In the genomic region with DNA sequence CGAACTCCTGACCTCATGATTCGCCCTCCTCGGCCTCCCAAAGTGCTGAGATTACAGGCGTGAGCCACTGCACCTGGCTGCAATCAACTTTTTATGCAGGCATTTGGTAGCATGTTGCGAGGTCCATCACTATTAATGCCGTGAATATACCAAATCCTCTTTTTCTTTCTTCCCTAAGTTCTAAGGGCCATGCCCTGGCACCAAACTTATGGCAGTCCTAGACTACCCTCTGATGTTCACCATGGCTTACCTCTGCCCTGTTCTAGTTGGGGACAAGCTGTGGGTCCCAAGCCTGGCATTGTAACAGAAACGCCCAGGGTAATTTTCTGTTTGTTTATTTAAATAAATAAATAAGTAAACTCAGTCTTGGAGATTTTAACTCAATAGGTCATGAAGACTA, we compare ENCODE assay signal across 15 cellular contexts. TPM values are rescaled to one million over a fixed set of nuclear protein-coding genes. Genes with fewer than 3 reads are reported as not detected.
DNase-seq lines count a peak whose midpoint lies in the region; ATAC-seq and TF ChIP-seq lines count a peak whose summit lies in the region.
"Had no signal": no experiment of that assay in that cellular context is flagged by ENCODE, and none has a peak within 500 bp of the region (broad histone marks: within the 10 kb centered on the region; RNA-seq: fewer than 3 reads in every experiment).

No MANE protein-coding gene starts in this region.

- peak overlapping the region in 3 of 4 donors; percentile 41 to 92 (median 83) for H3K4me3 Mint-ChIP-seq in CD4-positive, CD25-positive, alpha-beta regulatory T cell
- H3K4me3 Mint-ChIP-seq in T-helper 17 cell, result no peak overlapping the region
- H3K4me3 Mint-ChIP-seq: WTC11 had no signal

- peak; percentile 19 for TF ChIP-seq CTCF in foreskin keratinocyte (conservative IDR thresholded peaks at IDR 0.05)

- peaks cover 15% of the 10 kb centered on the region for H3K36me3 Mint-ChIP-seq in CD4-positive, CD25-positive, alpha-beta regulatory T cell
- peaks cover 3% of the 10 kb centered on the region for H3K36me3 Mint-ChIP-seq in T-helper 17 cell (ENCODE audit: low read depth)
- H3K36me3 Mint-ChIP-seq: type B pancreatic cell, WTC11 had no signal

- H3K36me3 ChIP-seq in CD4-positive, CD25-positive, alpha-beta regulatory T cell (ENCODE audit: control insufficient read depth, insufficient read depth, low read length), result peaks cover 10% of the 10 kb centered on the region

- H3K27ac Mint-ChIP-seq in CD4-positive, CD25-positive, alpha-beta regulatory T cell, result peak overlapping the region in 2 of 3 donors; percentile 96 to 100
- H3K27ac Mint-ChIP-seq in T-helper 17 cell, result peak overlapping the region; percentile 98
- H3K27ac Mint-ChIP-seq: WTC11 had no signal

- H3K27me3 ChIP-seq in CD4-positive, CD25-positive, alpha-beta regulatory T cell (ENCODE audit: control insufficient read depth, insufficient read depth, low read length), result no peaks in the 10 kb centered on the region
- H3K27me3 ChIP-seq in foreskin keratinocyte, result no peaks in the 10 kb centered on the region

- H3K9me3 ChIP-seq in CD4-positive, CD25-positive, alpha-beta regulatory T cell (ENCODE audit: control insufficient read depth in 2 of 2, low read length in 2 of 2), result no peaks in the 10 kb centered on the region
- no peaks in the 10 kb centered on the region for H3K9me3 ChIP-seq in T-helper 17 cell (ENCODE audit: control insufficient read depth, low read length, poor library complexity, severe bottlenecking)

- H3K4me1 ChIP-seq in CD4-positive, CD25-positive, alpha-beta regulatory T cell (ENCODE audit: control insufficient read depth, insufficient read depth, low read length, poor library complexity, severe bottlenecking), result no peaks in the 10 kb centered on the region
- no peaks in the 10 kb centered on the region for H3K4me1 ChIP-seq in foreskin keratinocyte

- no peak for ATAC-seq in CD4-positive, CD25-positive, alpha-beta regulatory T cell (ENCODE audit: low read depth in 2 of 2)
- ATAC-seq in T-helper 17 cell (no peak), foreskin keratinocyte (no peak), HG02840 (IDR thresholded peaks at IDR 0.05; ENCODE audit: low FRiP score, unreplicated experiment) (no peak)

- peaks cover 0 to under 1% (median 0%) of the 10 kb centered on the region in 7 donors for H3K9me3 Mint-ChIP-seq in CD4-positive, CD25-positive, alpha-beta regulatory T cell
- H3K9me3 Mint-ChIP-seq: type B pancreatic cell, WTC11 had no signal

- H3K4me3 ChIP-seq in CD4-positive, CD25-positive, alpha-beta regulatory T cell (ENCODE audit: low read depth, low read length), result no peak overlapping the region

- H3K27me3 Mint-ChIP-seq in CD4-positive, CD25-positive, alpha-beta regulatory T cell, result peaks cover 6% of the 10 kb centered on the region
- no peaks in the 10 kb centered on the region for H3K27me3 Mint-ChIP-seq in T-helper 17 cell

- peak overlapping the region; percentile 100 for H3K27ac ChIP-seq in CD4-positive, CD25-positive, alpha-beta regulatory T cell (ENCODE audit: insufficient read depth, low read length, poor library complexity, severe bottlenecking)
- no peak overlapping the region for H3K27ac ChIP-seq in foreskin keratinocyte

- H3K4me1 Mint-ChIP-seq in CD4-positive, CD25-positive, alpha-beta regulatory T cell, result peaks cover 2 to 14% (median 10%) of the 10 kb centered on the region in 4 donors
- H3K4me1 Mint-ChIP-seq in T-helper 17 cell, result peaks cover 6% of the 10 kb centered on the region

- DNase-seq in CD4-positive, CD25-positive, alpha-beta regulatory T cell, result no peak
- DNase-seq in GDM1 (lab: John Stamatoyannopoulos, UW) (peak; percentile 24), T-helper 17 cell (no peak), foreskin keratinocyte (no peak), NCI-H2227 treated with DMSO at 0.1 percent for 48 hours (lab: John Stamatoyannopoulos, UW) (no peak)
- DNase-seq in stimulated activated CD4-positive, alpha-beta T cell treated with anti-CD3 and anti-CD28 coated beads, Interleukin-4, amount 100 ng/mL, for 1 hour, result no peak
- DNase-seq in stimulated activated CD4-positive, alpha-beta T cell treated with anti-CD3 and anti-CD28 coated beads, Interleukin-4, amount 100 ng/mL, for 4 hours, result no peak
- DNase-seq: H7; NCI-H1105; stimulated activated CD8-positive, alpha-beta memory T cell treated with anti-CD3 and anti-CD28 coated beads, Interleukin-4, amount 100 ng/mL, for 48 hours had no signal

RNA-seq across cellular contexts. Expression of gene PRSS2, which starts 13.3 kb away (rescaled TPM):
- total RNA-seq in CD4-positive, CD25-positive, alpha-beta regulatory T cell, result 0.52 TPM
- 1 to 10 TPM; 1.5 to 3.2 (median 2.7) TPM for polyA plus RNA-seq in CD4-positive, CD25-positive, alpha-beta regulatory T cell
- total RNA-seq in T-helper 17 cell, result not detected
- total RNA-seq in foreskin keratinocyte, result not detected in 2 replicates
- polyA plus RNA-seq in foreskin keratinocyte, result 0.18 TPM in 1 of 2 replicates, not detected in the other
- total RNA-seq: dermis microvascular lymphatic vessel endothelial cell, lung microvascular endothelial cell had no signal

RNA-seq across cellular contexts. Expression of gene PRSS1, which starts 34.8 kb away (rescaled TPM):
- total RNA-seq in CD4-positive, CD25-positive, alpha-beta regulatory T cell, result not detected
- polyA plus RNA-seq in CD4-positive, CD25-positive, alpha-beta regulatory T cell, result under 1 TPM in 1 of 4 donors, not detected in 3; 0.49 TPM
- not detected for total RNA-seq in T-helper 17 cell
- not detected in 2 replicates for total RNA-seq in foreskin keratinocyte
- polyA plus RNA-seq in foreskin keratinocyte, result not detected in 2 replicates
- total RNA-seq: dermis microvascular lymphatic vessel endothelial cell, lung microvascular endothelial cell had no signal
